ENCODE assay signal across 23 cellular contexts in genomic region chr20:24632581-24632980, GRCh38.
DNase-seq lines count a peak whose midpoint lies in the region; TF ChIP-seq lines count a peak whose summit lies in the region.
"Had no signal": no experiment of that assay in that cellular context is flagged by ENCODE, and none has a peak within 500 bp of the region (broad histone marks: within the 10 kb centered on the region; RNA-seq: fewer than 3 reads in every experiment).

No MANE protein-coding gene starts in this region.

- no peaks in the 10 kb centered on the region for H3K4me1 ChIP-seq in endodermal cell (ENCODE audit: control insufficient read depth, insufficient read depth, low read length)

- TF ChIP-seq CTCF in AG04450 (IDR thresholded peaks at IDR 0.05; ENCODE audit: low read depth, low read length) = no peak
- TF ChIP-seq CTCF in endodermal cell (conservative IDR thresholded peaks at IDR 0.05) = no peak

- H3K27ac Mint-ChIP-seq in endodermal cell = no peak overlapping the region
- H3K27ac Mint-ChIP-seq: IgD-negative memory B cell; T-helper 2 cell treated with Interferon-gamma antibody and Interleukin-4, amounts not matched to agents 5 μg/mL and 100 μg/mL, for 36 hours had no signal

- peak overlapping the region; percentile 11 for H3K27ac ChIP-seq in AG04450 (ENCODE audit: low read depth, low read length)
- peak overlapping the region; percentile 16 for H3K27ac ChIP-seq in endodermal cell (ENCODE audit: low read depth, low read length)
- H3K27ac ChIP-seq: C4-2B had no signal

- H3K4me3 ChIP-seq in AG04450 (ENCODE audit: low read depth, low read length) (no peak overlapping the region), endodermal cell (ENCODE audit: low read length) (no peak overlapping the region)
- H3K4me3 ChIP-seq: GM12878, GM23338, MG63 had no signal

- H3K9me3 ChIP-seq in AG04450 (ENCODE audit: control insufficient read depth, insufficient read depth, low read length) (no peaks in the 10 kb centered on the region), endodermal cell (ENCODE audit: control insufficient read depth, low read length) (no peaks in the 10 kb centered on the region)
- H3K9me3 ChIP-seq: MG63, SK-N-SH had no signal

- POLR2A ChIA-PET in AG04450 (lab: Yijun Ruan, JAX) (no interaction called here), HEK293T (lab: Yijun Ruan, JAX) (no interaction called here)

- no peaks in the 10 kb centered on the region for H3K36me3 Mint-ChIP-seq in endodermal cell (ENCODE audit: low read depth)
- H3K36me3 Mint-ChIP-seq: IgD-negative memory B cell had no signal

- H3K27me3 Mint-ChIP-seq in endodermal cell (ENCODE audit: insufficient read depth) = peaks cover 7% of the 10 kb centered on the region

- 64 to 76% methylated on average over 3 to 6 of the region's 7 CpGs for WGBS in endodermal cell (ENCODE audit: insufficient coverage in 1 of 2, insufficient read length in 1 of 2), 2 experiments

- peaks cover 3% of the 10 kb centered on the region for H3K27me3 ChIP-seq in AG04450 (ENCODE audit: control insufficient read depth, insufficient read depth, low read length)
- no peaks in the 10 kb centered on the region for H3K27me3 ChIP-seq in endodermal cell (ENCODE audit: control insufficient read depth, insufficient read depth, low read length, poor library complexity, severe bottlenecking)
- H3K27me3 ChIP-seq: MG63 had no signal

- H3K4me1 Mint-ChIP-seq in endodermal cell = peaks cover 38% of the 10 kb centered on the region

- H3K9me3 Mint-ChIP-seq in endodermal cell = no peaks in the 10 kb centered on the region
- H3K9me3 Mint-ChIP-seq: GM23338; IgD-negative memory B cell; T-helper 2 cell treated with Interferon-gamma antibody and Interleukin-4, amounts not matched to agents 5 μg/mL and 100 μg/mL, for 36 hours had no signal

- no peak overlapping the region for H3K4me3 Mint-ChIP-seq in endodermal cell
- H3K4me3 Mint-ChIP-seq: GM23338; T-helper 2 cell treated with Interferon-gamma antibody and Interleukin-4, amounts not matched to agents 5 μg/mL and 100 μg/mL, for 36 hours had no signal

- no peaks in the 10 kb centered on the region for H3K36me3 ChIP-seq in endodermal cell (ENCODE audit: control insufficient read depth, insufficient read depth, low read length)
- H3K36me3 ChIP-seq: MG63 had no signal

- DNase-seq in AG04450 (ENCODE audit: low read depth, low spot score) = no peak
- DNase-seq in DMS 273 treated with DMSO at 0.1 percent for 48 hours (lab: John Stamatoyannopoulos, UW) = peak; percentile 44
- DNase-seq in NCI-H69 (lab: John Stamatoyannopoulos, UW) = peak; percentile 41
- no peak for DNase-seq in endodermal cell
- DNase-seq in NOMO-1 treated with dmso at 0.1 percent for 144 hours (lab: John Stamatoyannopoulos, UW; ENCODE audit: unreplicated experiment) = no peak
- no peak for DNase-seq in HPDE6-E6E7 (ENCODE audit: extremely low spot score)
- no peak for DNase-seq in HEK293T (ENCODE audit: extremely low spot score)
- DNase-seq: ACHN, AML-193, Karpas-422, MG63, NCI-H1048, NCI-H1436 treated with DMSO at 0.1 percent for 48 hours, NCI-H2081, NCI-H510A treated with DMSO at 0.1 percent for 48 hours, OCI-M1, Right ventricle myocardium superior, SK-N-SH had no signal

- no peak overlapping the region for H3K9ac ChIP-seq in endodermal cell (ENCODE audit: extremely low read depth, low read length, poor library complexity, severe bottlenecking)
- H3K9ac ChIP-seq: SK-N-SH had no signal

- CTCF ChIA-PET in AG04450 (lab: Charles Lee) (no interaction called here), HEK293T (lab: Yijun Ruan, JAX) (no interaction called here)

TF ChIP-seq in HEK293T, 16 proteins besides CTCF, POLR2A, EP300 and RAD21:
- TF ChIP-seq FOXK2 (IDR thresholded peaks at IDR 0.05) (no peak), PKNOX1 (IDR thresholded peaks at IDR 0.05) (no peak), HDGF (IDR thresholded peaks at IDR 0.05; ENCODE audit: borderline replicate concordance) (no peak), BHLHE40 (IDR thresholded peaks at IDR 0.05; ENCODE audit: borderline replicate concordance) (no peak), TARDBP (IDR thresholded peaks at IDR 0.05) (no peak), ELF4 (IDR thresholded peaks at IDR 0.05) (no peak), SP1 (IDR thresholded peaks at IDR 0.05) (no peak), SUZ12 (IDR thresholded peaks at IDR 0.05) (no peak), LEF1 (IDR thresholded peaks at IDR 0.05; ENCODE audit: borderline replicate concordance) (no peak), CTBP1 (IDR thresholded peaks at IDR 0.05; ENCODE audit: borderline replicate concordance) (no peak), ZNF384 (IDR thresholded peaks at IDR 0.05) (no peak), L3MBTL2 (conservative IDR thresholded peaks at IDR 0.05) (no peak), FOXM1 (IDR thresholded peaks at IDR 0.05; ENCODE audit: borderline replicate concordance) (no peak), ARNT (IDR thresholded peaks at IDR 0.05) (no peak), FOXA1 (IDR thresholded peaks at IDR 0.05) (no peak), NFRKB (IDR thresholded peaks at IDR 0.05) (no peak)

Comparison
In these comparisons a context has a peak if more than half of its experiments do, and no peak if none do; other contexts are left out.
1. DNase-seq: peak in DMS 273 treated with DMSO at 0.1 percent for 48 hours (single experiment) and NCI-H69 (single experiment); none in AG04450 (single experiment), endodermal cell (single experiment), NOMO-1 treated with dmso at 0.1 percent for 144 hours (single experiment), HPDE6-E6E7 (single experiment) and HEK293T (single experiment).